ENCODE assay signal across 7 cellular contexts in the genomic region with DNA sequence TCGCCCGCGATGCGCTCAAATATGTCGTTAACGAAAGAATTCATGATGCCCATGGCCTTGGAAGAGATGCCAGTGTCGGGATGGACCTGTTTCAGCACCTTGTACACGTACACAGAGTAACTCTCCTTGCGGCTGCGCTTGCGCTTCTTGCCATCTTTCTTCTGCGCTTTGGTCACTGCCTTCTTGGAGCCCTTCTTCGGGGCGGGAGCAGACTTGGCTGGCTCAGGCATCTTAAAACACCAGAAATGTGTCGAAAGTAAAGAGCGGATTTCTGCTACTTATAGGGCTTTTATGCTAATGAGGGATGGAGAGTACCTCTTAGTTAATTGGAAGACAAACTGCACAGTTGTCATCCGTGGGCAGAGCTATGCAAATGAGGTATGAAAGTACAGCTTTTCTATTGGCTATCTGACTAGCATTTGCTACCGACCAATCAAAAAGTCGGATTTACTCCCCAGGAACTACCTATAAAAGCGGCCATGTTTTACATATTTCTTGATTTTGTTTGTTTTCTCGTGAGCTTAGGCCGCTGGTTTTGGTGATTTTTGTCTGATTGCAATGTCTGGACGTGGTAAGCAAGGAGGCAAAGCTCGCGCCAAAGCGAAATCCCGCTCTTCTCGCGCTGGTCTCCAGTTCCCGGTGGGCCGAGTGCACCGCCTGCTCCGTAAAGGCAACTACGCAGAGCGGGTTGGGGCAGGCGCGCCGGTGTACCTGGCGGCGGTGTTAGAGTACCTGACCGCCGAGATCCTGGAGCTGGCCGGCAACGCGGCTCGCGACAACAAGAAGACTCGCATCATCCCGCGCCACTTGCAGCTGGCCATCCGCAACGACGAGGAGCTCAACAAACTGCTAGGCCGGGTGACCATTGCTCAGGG. TPM values are rescaled to one million over a fixed set of nuclear protein-coding genes. Genes with fewer than 3 reads are reported as not detected.
DNase-seq lines count a peak whose midpoint lies in the region; ATAC-seq and TF ChIP-seq lines count a peak whose summit lies in the region.

No MANE protein-coding gene starts in this region.

- peak overlapping the region; percentile 99 for H3K9ac ChIP-seq in rectal smooth muscle tissue (ENCODE audit: low read length)

- H3K27ac ChIP-seq in hepatocyte, result peak overlapping the region; percentile 97
- H3K27ac ChIP-seq in rectal smooth muscle tissue (ENCODE audit: low read depth, low read length), result peak overlapping the region; percentile 99

- H3K9me3 ChIP-seq in hepatocyte (ENCODE audit: low read depth), result no peaks in the 10 kb centered on the region

- no peaks in the 10 kb centered on the region for H3K9me2 ChIP-seq in hepatocyte (replicated peaks; ENCODE audit: insufficient read depth)

- in situ Hi-C loops in astrocyte of the spinal cord (cut with HindIII; ENCODE audit: low sequenced_read_pairs), result no loop called here

- DNase-seq in NCI-H2029 treated with DMSO at 0.1 percent for 48 hours (lab: John Stamatoyannopoulos, UW) (peak; percentile 99), T1000 (lab: John Stamatoyannopoulos, UW) (peak; percentile 95), astrocyte of the spinal cord (ENCODE audit: low read depth, low spot score) (peak; percentile 99), hepatocyte (ENCODE audit: low spot score) (peak; percentile 95)

- TF ChIP-seq CTCF in astrocyte of the spinal cord (IDR thresholded peaks at IDR 0.05; ENCODE audit: low read depth, low read length) (no peak), hepatocyte (IDR thresholded peaks at IDR 0.05; ENCODE audit: poor library complexity) (no peak)

- H2AFZ ChIP-seq in hepatocyte, result no peak overlapping the region

- H3K4me1 ChIP-seq in hepatocyte (ENCODE audit: insufficient read depth) (peaks cover 13% of the 10 kb centered on the region), rectal smooth muscle tissue (ENCODE audit: control insufficient read depth, insufficient read depth, low read length) (peaks cover 10% of the 10 kb centered on the region)

- H3K4me3 ChIP-seq in astrocyte of the spinal cord (ENCODE audit: low read depth, low read length), result peak overlapping the region; percentile 99
- peak overlapping the region; percentile 89 for H3K4me3 ChIP-seq in hepatocyte
- peak overlapping the region; percentile 99 for H3K4me3 ChIP-seq in rectal smooth muscle tissue (ENCODE audit: low read length)

- H4K20me1 ChIP-seq in hepatocyte (ENCODE audit: insufficient read depth, poor library complexity, severe bottlenecking), result peaks cover 48% of the 10 kb centered on the region

- no peaks in the 10 kb centered on the region for H3K36me3 ChIP-seq in hepatocyte (replicated peaks; ENCODE audit: insufficient read depth, low read depth)
- H3K36me3 ChIP-seq in rectal smooth muscle tissue (ENCODE audit: control insufficient read depth, insufficient read depth, low read length), result peaks cover 4% of the 10 kb centered on the region

- peak overlapping the region; percentile 78 for H3K4me2 ChIP-seq in hepatocyte

- H3K27me3 ChIP-seq in hepatocyte (no peaks in the 10 kb centered on the region), rectal smooth muscle tissue (ENCODE audit: control insufficient read depth, insufficient read depth, low read length) (no peaks in the 10 kb centered on the region)

- ATAC-seq in GM18511 (IDR thresholded peaks at IDR 0.05; ENCODE audit: unreplicated experiment) (peak; percentile 74), HG03025 (IDR thresholded peaks at IDR 0.05; ENCODE audit: low FRiP score, unreplicated experiment) (peak; percentile 77)

- WGBS in hepatocyte (ENCODE audit: low lambda C conversion rate, missing lambda C conversion rate), result under 1% methylated on average over 52 of the region's 54 CpGs

- H3K79me2 ChIP-seq in hepatocyte, result peaks cover 55% of the 10 kb centered on the region

RNA-seq across cellular contexts. Expression of gene HFE, which starts 36.7 kb away (rescaled TPM):
- total RNA-seq in hepatocyte, result 5.6 and 7.4 TPM in 2 replicates
- 3.6 and 4.5 TPM in 2 replicates for polyA plus RNA-seq in hepatocyte

Comparison
In these comparisons a context has a peak if more than half of its experiments do, and no peak if none do; other contexts are left out.
1. Peak in every context shown above with its lines: DNase-seq, ATAC-seq, H3K4me3 ChIP-seq and H3K27ac ChIP-seq.